Comparison of ENCODE assay signal across 33 cellular contexts in genomic region chr12:122060069-122060468, GRCh38. TPM values are rescaled to one million over a fixed set of nuclear protein-coding genes. Genes with fewer than 3 reads are reported as not detected.
DNase-seq lines count a peak whose midpoint lies in the region; TF ChIP-seq lines count a peak whose summit lies in the region.
"Had no signal": no experiment of that assay in that cellular context is flagged by ENCODE, and none has a peak within 500 bp of the region (broad histone marks: within the 10 kb centered on the region; RNA-seq: fewer than 3 reads in every experiment).

No MANE protein-coding gene starts in this region.

- H3K4me3 ChIP-seq in fibroblast of villous mesenchyme (ENCODE audit: low read depth, low read length) (no peak overlapping the region), osteoblast (ENCODE audit: insufficient read depth, low read length) (no peak overlapping the region), stomach smooth muscle (ENCODE audit: low read length in 2 of 2) (peak overlapping the region in 1 of 2 donors; percentile 15)
- H3K4me3 ChIP-seq: ascending aorta, cardiac muscle cell, esophagus muscularis mucosa, right lobe of liver, SK-N-MC, thoracic aorta had no signal

- no peak overlapping the region for H2BK120ac ChIP-seq in H9 (ENCODE audit: low read depth, low read length, poor library complexity, severe bottlenecking)

- H3K27ac Mint-ChIP-seq in H9: peak overlapping the region in 2 of 3 experiments; percentile 40 to 81; a peak in 1 of 7 replicates
- H3K27ac Mint-ChIP-seq in glutamatergic neuron (ENCODE audit: unreplicated experiment): no peak overlapping the region
- H3K27ac Mint-ChIP-seq: activated CD8-positive, alpha-beta T cell treated with anti-CD3 and anti-CD28 coated beads for 36 hours; activated naive CD8-positive, alpha-beta T cell; endodermal cell; stimulated activated effector memory CD8-positive, alpha-beta T cell treated with anti-CD3 and anti-CD28 coated beads, Interleukin-12 subunit alpha, Interleukin-12 subunit beta, amount 100 ng/mL, for 72 hours had no signal

- H3K9me3 Mint-ChIP-seq in H9: no peaks in the 10 kb centered on the region; a peak in 1 of 5 replicates
- H3K9me3 Mint-ChIP-seq in glutamatergic neuron (ENCODE audit: unreplicated experiment): peaks cover 12% of the 10 kb centered on the region
- H3K9me3 Mint-ChIP-seq: activated CD8-positive, alpha-beta T cell treated with anti-CD3 and anti-CD28 coated beads for 36 hours; endodermal cell; naive thymus-derived CD4-positive, alpha-beta T cell; stimulated activated effector memory CD8-positive, alpha-beta T cell treated with anti-CD3 and anti-CD28 coated beads, Interleukin-12 subunit alpha, Interleukin-12 subunit beta, amount 100 ng/mL, for 72 hours had no signal

- H3K4ac ChIP-seq in H9 (ENCODE audit: low read depth, low read length): no peak overlapping the region

- H2AFZ ChIP-seq in H9 (ENCODE audit: low read length): no peak overlapping the region
- no peak overlapping the region for H2AFZ ChIP-seq in osteoblast (ENCODE audit: low read length)

- H3K27ac ChIP-seq in H9 (ENCODE audit: insufficient read length, low read depth, low read length) (no peak overlapping the region), osteoblast (ENCODE audit: low read depth, low read length) (no peak overlapping the region), stomach smooth muscle (ENCODE audit: low read length) (peak overlapping the region; percentile 85)
- H3K27ac ChIP-seq: ascending aorta, cardiac muscle cell, right lobe of liver, RWPE1, thoracic aorta had no signal

- H3K56ac ChIP-seq in H9 (ENCODE audit: insufficient read length, low read depth, low read length): no peak overlapping the region

- H3K4me1 ChIP-seq in H9 (ENCODE audit: insufficient read depth, low read length) (no peaks in the 10 kb centered on the region; the same call in 1 of the 2 replicates), osteoblast (ENCODE audit: insufficient read depth, low read length) (peaks cover 29% of the 10 kb centered on the region), stomach smooth muscle (ENCODE audit: control insufficient read depth, insufficient read depth, low read length) (peaks cover 74% of the 10 kb centered on the region)

- H2BK15ac ChIP-seq in H9 (ENCODE audit: low read depth, low read length): no peak overlapping the region

- no peak overlapping the region for H2BK5ac ChIP-seq in H9 (ENCODE audit: insufficient read length, low read length)

- no peak overlapping the region for H2AK5ac ChIP-seq in H9 (ENCODE audit: insufficient read length, low read length)

- H3K4me3 Mint-ChIP-seq in H9 (no peak overlapping the region), glutamatergic neuron (ENCODE audit: unreplicated experiment) (no peak overlapping the region)
- H3K4me3 Mint-ChIP-seq: activated CD8-positive, alpha-beta T cell treated with anti-CD3 and anti-CD28 coated beads for 36 hours; activated naive CD8-positive, alpha-beta T cell; endodermal cell; naive thymus-derived CD4-positive, alpha-beta T cell; stimulated activated effector memory CD8-positive, alpha-beta T cell treated with anti-CD3 and anti-CD28 coated beads, Interleukin-12 subunit alpha, Interleukin-12 subunit beta, amount 100 ng/mL, for 72 hours; T-helper 17 cell had no signal

- H3K36me3 ChIP-seq in osteoblast (ENCODE audit: insufficient read depth, low read length) (peaks cover 20% of the 10 kb centered on the region), stomach smooth muscle (ENCODE audit: control insufficient read depth in 2 of 2, insufficient read depth in 2 of 2, low read length in 2 of 2) (peaks cover 0 to 2% of the 10 kb centered on the region in 2 donors)
- H3K36me3 ChIP-seq: cardiac muscle cell, right lobe of liver had no signal

- H4K5ac ChIP-seq in H9 (ENCODE audit: insufficient read length, low read depth, low read length): no peak overlapping the region

- H3K79me1 ChIP-seq in H9 (ENCODE audit: insufficient read depth, low read depth, low read length, poor library complexity, severe bottlenecking): no peaks in the 10 kb centered on the region

- H3K14ac ChIP-seq in H9 (ENCODE audit: insufficient read depth, low read length): no peak overlapping the region

- H3K9me3 ChIP-seq in H9 (ENCODE audit: control insufficient read depth, low read depth, low read length) (no peaks in the 10 kb centered on the region), osteoblast (ENCODE audit: low read depth, low read length) (no peaks in the 10 kb centered on the region), stomach smooth muscle (ENCODE audit: control insufficient read depth in 2 of 2, low read length in 2 of 2) (no peaks in the 10 kb centered on the region)
- H3K9me3 ChIP-seq: ascending aorta, esophagus muscularis mucosa, right lobe of liver, thoracic aorta had no signal

- H4K91ac ChIP-seq in H9 (ENCODE audit: insufficient read length, low read depth, low read length): no peak overlapping the region

- TF ChIP-seq CTCF in H9 (conservative IDR thresholded peaks at IDR 0.05) (no peak), fibroblast of villous mesenchyme (IDR thresholded peaks at IDR 0.05; ENCODE audit: insufficient read depth, low read depth, low read length) (no peak), osteoblast (IDR thresholded peaks at IDR 0.05; ENCODE audit: extremely low read depth, low read depth, low read length) (no peak), glutamatergic neuron (IDR thresholded peaks at IDR 0.05; ENCODE audit: partially characterized antibody, unreplicated experiment) (no peak)

- no peak overlapping the region for H2BK12ac ChIP-seq in H9 (ENCODE audit: insufficient read length, low read depth, low read length)

- H3K27me3 Mint-ChIP-seq in H9 (ENCODE audit: low read depth) (no peaks in the 10 kb centered on the region; the same call in 1 of the 2 replicates), glutamatergic neuron (ENCODE audit: unreplicated experiment) (peaks cover 8% of the 10 kb centered on the region)
- H3K27me3 Mint-ChIP-seq: activated CD8-positive, alpha-beta T cell treated with anti-CD3 and anti-CD28 coated beads for 36 hours; activated naive CD8-positive, alpha-beta T cell; naive thymus-derived CD4-positive, alpha-beta T cell; T-helper 17 cell had no signal

- H3K4me1 Mint-ChIP-seq in H9 (peaks cover 22 to 24% of the 10 kb centered on the region in 2 experiments), glutamatergic neuron (ENCODE audit: low read depth, unreplicated experiment) (peaks cover 22% of the 10 kb centered on the region)
- H3K4me1 Mint-ChIP-seq: stimulated activated effector memory CD8-positive, alpha-beta T cell treated with anti-CD3 and anti-CD28 coated beads, Interleukin-12 subunit alpha, Interleukin-12 subunit beta, amount 100 ng/mL, for 72 hours had no signal

- no CpG with 5 or more reads among the region's 20 CpGs for WGBS in H9 (ENCODE audit: extremely low coverage, insufficient read length, low lambda C conversion rate)

- H3K27me3 ChIP-seq in H9 (ENCODE audit: insufficient read depth, low read length) (no peaks in the 10 kb centered on the region), osteoblast (ENCODE audit: insufficient read depth, low read length) (no peaks in the 10 kb centered on the region), stomach smooth muscle (ENCODE audit: control insufficient read depth in 1 of 2, insufficient read depth in 2 of 2, low read length in 2 of 2) (no peaks in the 10 kb centered on the region)
- H3K27me3 ChIP-seq: ascending aorta, cardiac muscle cell, esophagus muscularis mucosa, right lobe of liver had no signal

- H3K36me3 Mint-ChIP-seq in H9 (ENCODE audit: insufficient read depth in 1 of 3, low read depth in 3 of 3) (peaks cover 14 to 65% (median 57%) of the 10 kb centered on the region in 3 experiments; a peak in 6 of 7 replicates), glutamatergic neuron (ENCODE audit: unreplicated experiment) (no peaks in the 10 kb centered on the region)
- H3K36me3 Mint-ChIP-seq: activated naive CD8-positive, alpha-beta T cell; stimulated activated effector memory CD8-positive, alpha-beta T cell treated with anti-CD3 and anti-CD28 coated beads, Interleukin-12 subunit alpha, Interleukin-12 subunit beta, amount 100 ng/mL, for 72 hours had no signal

- peaks cover 5% of the 10 kb centered on the region for H3K23me2 ChIP-seq in H9 (ENCODE audit: insufficient read length, low read depth, low read length, poor library complexity, severe bottlenecking)

- no peaks in the 10 kb centered on the region for H4K20me1 ChIP-seq in H9 (ENCODE audit: control insufficient read depth, insufficient read depth, insufficient read length)
- no peaks in the 10 kb centered on the region for H4K20me1 ChIP-seq in osteoblast (ENCODE audit: insufficient read depth, low read length)

- H3K23ac ChIP-seq in H9 (ENCODE audit: insufficient read length, low read depth, low read length): no peak overlapping the region

- H2BK20ac ChIP-seq in H9 (ENCODE audit: low read depth, low read length, poor library complexity, severe bottlenecking): no peak overlapping the region

- H3K79me2 ChIP-seq in H9 (ENCODE audit: insufficient read depth, low read length): no peaks in the 10 kb centered on the region
- no peaks in the 10 kb centered on the region for H3K79me2 ChIP-seq in osteoblast (ENCODE audit: insufficient read depth, low read length)

- H4K8ac ChIP-seq in H9 (replicated peaks; ENCODE audit: insufficient read length, low read depth, low read length): no peak overlapping the region

- H3T11ph ChIP-seq in H9 (ENCODE audit: low read length): no peak overlapping the region

- H3K9ac ChIP-seq in H9 (ENCODE audit: extremely low read depth, insufficient read length, low read length) (no peak overlapping the region), stomach smooth muscle (ENCODE audit: low read length in 2 of 2) (peak overlapping the region; percentile 19 to 21)

- DNase-seq in H9: no peak
- peak; percentile 30 for DNase-seq in fibroblast of villous mesenchyme (ENCODE audit: low read depth)
- DNase-seq in osteoblast (ENCODE audit: insufficient read length, low spot score, missing footprints): peak; percentile 35
- DNase-seq in hepatic stellate cell (ENCODE audit: low spot score): no peak
- DNase-seq in NCI-H187 treated with DMSO at 0.1 percent for 48 hours (lab: John Stamatoyannopoulos, UW): no peak
- DNase-seq in putamen (ENCODE audit: low spot score): no peak
- no peak for DNase-seq in glutamatergic neuron
- DNase-seq: ACHN; activated CD4-positive, alpha-beta T cell treated with anti-CD3 and anti-CD28 coated beads for 1 hour; activated CD8-positive, alpha-beta T cell treated with anti-CD3 and anti-CD28 coated beads for 36 hours; activated effector memory CD4-positive, alpha-beta T cell treated with Interleukin-2 at 50 U/mL for 16 hours; DMS53; endodermal cell; HCEC 1CT; hippocampal formation; left colon; naive thymus-derived CD4-positive, alpha-beta T cell; NCI-H1092 treated with DMSO at 0.1 percent for 48 hours; NCI-H2029; NCI-H69; occipital lobe; stimulated activated CD4-positive, alpha-beta T cell treated with anti-CD3 and anti-CD28 coated beads, Interleukin-4, amount 100 ng/mL, for 24 hours; T-helper 17 cell had no signal

- no peak overlapping the region for H3K18ac ChIP-seq in H9 (ENCODE audit: insufficient read length, low read depth, low read length)

- H3K4me2 ChIP-seq in H9 (ENCODE audit: insufficient read depth, insufficient read length, low read length): no peak overlapping the region
- no peak overlapping the region for H3K4me2 ChIP-seq in osteoblast (ENCODE audit: insufficient read depth, low read length)

RNA-seq across cellular contexts. Expression of gene MLXIP, which starts 18.5 kb away (rescaled TPM):
- total RNA-seq in H9 (2021) (28.6 and 32.4 TPM in 2 replicates), fibroblast of villous mesenchyme (16.4 and 18.4 TPM in 2 replicates), osteoblast (12.7 and 14.1 TPM in 2 replicates), glutamatergic neuron (ENCODE audit: unreplicated experiment) (120 TPM)

RNA-seq across cellular contexts. Expression of gene BCL7A, which starts 38.4 kb away (rescaled TPM):
- total RNA-seq in H9 (2021) (17.8 and 18.2 TPM in 2 replicates), fibroblast of villous mesenchyme (3.9 TPM in 2 replicates), osteoblast (4.4 and 4.7 TPM in 2 replicates), glutamatergic neuron (ENCODE audit: unreplicated experiment) (148 TPM)

Comparison
In these comparisons a context has a peak if more than half of its experiments do, and no peak if none do; other contexts are left out.
1. DNase-seq: peak in fibroblast of villous mesenchyme (single experiment) and osteoblast (single experiment); none in H9 (single experiment), hepatic stellate cell (single experiment), NCI-H187 treated with DMSO at 0.1 percent for 48 hours (single experiment), putamen (single experiment) and glutamatergic neuron (single experiment).